In genomic region chr17:21493993-21494392, GRCh38 we compare ENCODE assay signal across 22 cellular contexts.
DNase-seq lines count a peak whose midpoint lies in the region; ATAC-seq, FAIRE-seq and TF ChIP-seq lines count a peak whose summit lies in the region.
"Had no signal": no experiment of that assay in that cellular context is flagged by ENCODE, and none has a peak within 500 bp of the region (broad histone marks: within the 10 kb centered on the region; RNA-seq: fewer than 3 reads in every experiment).

No MANE protein-coding gene starts in this region.

- H3K4me2 ChIP-seq in K562 (ENCODE audit: insufficient read depth, low read length) (no peak overlapping the region), H1 (ENCODE audit: insufficient read depth in 1 of 2, low read depth in 2 of 2, low read length in 2 of 2) (no peak overlapping the region)
- H3K4me2 ChIP-seq: BLaER1 treated with 17β-estradiol and CSF1 and Interleukin-3, amounts not matched to agents 10 nM and 100 nM had no signal

- H2AK5ac ChIP-seq in H1 (ENCODE audit: low read depth, low read length): no peak overlapping the region

- H3K36me3 ChIP-seq in K562 (ENCODE audit: control insufficient read depth, insufficient read depth, low read length) (no peaks in the 10 kb centered on the region), H1 (ENCODE audit: control insufficient read depth in 2 of 4, insufficient read depth in 4 of 4, low read length in 3 of 4) (no peaks in the 10 kb centered on the region), A673 (ENCODE audit: insufficient read depth, low read length, poor library complexity, severe bottlenecking) (no peaks in the 10 kb centered on the region)
- H3K36me3 ChIP-seq: BLaER1 treated with 17β-estradiol and CSF1 and Interleukin-3, amounts not matched to agents 10 nM and 100 nM had no signal

- WGBS in K562 (ENCODE audit: insufficient coverage, low coverage, missing lambda C conversion rate): 19% methylated on average over 7 of the region's 10 CpGs
- 84% methylated on average over 10 of the region's 10 CpGs; no CpG with 5 or more reads in 1 of the 2 experiments for WGBS in H1 (ENCODE audit: extremely low coverage in 1 of 2, insufficient coverage in 1 of 2, insufficient read length in 1 of 2, insufficient replicate concordance in 2 of 2, low coverage in 1 of 2, low lambda C conversion rate in 2 of 2, missing lambda C conversion rate in 1 of 2), 2 experiments

- no peak overlapping the region for H2BK120ac ChIP-seq in H1 (replicated peaks; ENCODE audit: low read depth, low read length)

- TF ChIP-seq POLR2A in K562 (conservative IDR thresholded peaks at IDR 0.05) (no peak), H1 (IDR thresholded peaks at IDR 0.05; ENCODE audit: control extremely low read depth in 1 of 2, low read depth in 2 of 2, low read length in 2 of 2) (no peak)

- H3K4me3 ChIP-seq in K562: no peak overlapping the region
- H3K4me3 ChIP-seq in H1 (ENCODE audit: extremely low read depth in 1 of 4, insufficient read depth in 2 of 4, low read depth in 3 of 4, low read length in 4 of 4): no peak overlapping the region
- no peak overlapping the region for H3K4me3 ChIP-seq in A673 (ENCODE audit: low read depth, low read length, poor library complexity, severe bottlenecking)
- H3K4me3 ChIP-seq: BLaER1 treated with 17β-estradiol and CSF1 and Interleukin-3, amounts not matched to agents 10 nM and 100 nM had no signal

- H4K20me1 ChIP-seq in K562 (replicated peaks; ENCODE audit: control insufficient read depth, insufficient read depth, low read length) (no peaks in the 10 kb centered on the region), H1 (replicated peaks in 1 of 2; ENCODE audit: control insufficient read depth in 1 of 2, insufficient read depth in 2 of 2, low read length in 2 of 2) (no peaks in the 10 kb centered on the region)
- H4K20me1 ChIP-seq: BLaER1 treated with 17β-estradiol and CSF1 and Interleukin-3, amounts not matched to agents 10 nM and 100 nM had no signal

- peaks cover 0 to 21% of the 10 kb centered on the region in 2 experiments; a peak in 2 of 5 replicates for H3K27me3 ChIP-seq in K562 (ENCODE audit: control insufficient read depth in 2 of 2, insufficient read depth in 2 of 2, low read length in 2 of 2)
- no peaks in the 10 kb centered on the region for H3K27me3 ChIP-seq in H1 (replicated peaks in 1 of 4; ENCODE audit: control insufficient read depth in 3 of 4, extremely low read depth in 1 of 4, insufficient read depth in 3 of 4, low read length in 3 of 4)
- peaks cover 4% of the 10 kb centered on the region for H3K27me3 ChIP-seq in A673 (replicated peaks; ENCODE audit: insufficient read depth, low read depth, low read length, poor library complexity)
- H3K27me3 ChIP-seq: BLaER1 treated with 17β-estradiol and CSF1 and Interleukin-3, amounts not matched to agents 10 nM and 100 nM had no signal

- TF ChIP-seq CTCF in K562 (IDR thresholded peaks at IDR 0.05 in 2 of 3, conservative IDR thresholded peaks at IDR 0.05 in 1 of 3; ENCODE audit: insufficient read depth in 2 of 3, low read depth in 1 of 3, low read length in 3 of 3) (no peak), H1 (IDR thresholded peaks at IDR 0.05; ENCODE audit: control extremely low read depth in 1 of 3, insufficient read depth in 1 of 3, low read depth in 1 of 3, low read length in 3 of 3) (no peak), A673 (conservative IDR thresholded peaks at IDR 0.05; ENCODE audit: low read depth, low read length) (no peak)

- H2BK15ac ChIP-seq in H1 (ENCODE audit: low read length): no peak overlapping the region

- CTCF ChIA-PET in K562 (lab: Yijun Ruan, JAX; ENCODE audit: low intra/inter-chr PET ratio): no interaction called here
- CTCF ChIA-PET in H1 (lab: Charles Lee; ENCODE audit: partially characterized antibody): interaction anchor here (3.8 kb wide), 1 partner anchor 19 kb away, joined by 15 read pairs; no protein-coding TSS in a partner anchor
- CTCF ChIA-PET in A673 (lab: Charles Lee): no interaction called here

- no peaks in the 10 kb centered on the region for H3K9me3 ChIP-seq in K562 (replicated peaks; ENCODE audit: control insufficient read depth, insufficient read depth, low read depth, low read length)
- H3K9me3 ChIP-seq in H1 (ENCODE audit: insufficient read depth in 2 of 2, low read depth in 1 of 2, low read length in 1 of 2): no peaks in the 10 kb centered on the region
- no peaks in the 10 kb centered on the region for H3K9me3 ChIP-seq in A673 (ENCODE audit: low read depth, low read length, poor library complexity, severe bottlenecking)
- H3K9me3 ChIP-seq: BLaER1 treated with 17β-estradiol and CSF1 and Interleukin-3, amounts not matched to agents 10 nM and 100 nM; Caco-2 had no signal

- no peak overlapping the region for H3K27ac ChIP-seq in K562 (ENCODE audit: extremely low read depth, low read depth, low read length)
- H3K27ac ChIP-seq in H1 (ENCODE audit: low read depth, low read length): no peak overlapping the region
- no peak overlapping the region for H3K27ac ChIP-seq in A673 (ENCODE audit: low read depth, low read length, poor library complexity, severe bottlenecking)
- H3K27ac ChIP-seq: BLaER1 treated with 17β-estradiol and CSF1 and Interleukin-3, amounts not matched to agents 10 nM and 100 nM; C4-2B had no signal

- H3K9me1 ChIP-seq in K562 (ENCODE audit: control insufficient read depth, insufficient read depth, low read length): no peaks in the 10 kb centered on the region

- no peak overlapping the region for H4K8ac ChIP-seq in H1 (ENCODE audit: extremely low read depth, insufficient read depth, low read length)

- H3K9ac ChIP-seq in K562 (ENCODE audit: insufficient read depth in 1 of 2, low read depth in 2 of 2, low read length in 2 of 2) (no peak overlapping the region), H1 (replicated peaks in 1 of 4; ENCODE audit: extremely low read depth in 1 of 4, low read depth in 3 of 4, low read length in 3 of 4) (no peak overlapping the region)
- H3K9ac ChIP-seq: BLaER1 treated with 17β-estradiol and CSF1 and Interleukin-3, amounts not matched to agents 10 nM and 100 nM had no signal

- no peaks in the 10 kb centered on the region; the same call in 1 of the 2 replicates for H3K23me2 ChIP-seq in H1 (ENCODE audit: low read depth, low read length)

- DNase-seq in K562 (ENCODE audit: extremely low read depth in 1 of 4, low spot score in 3 of 4) (no peak), H1 (ENCODE audit: low read depth in 1 of 2, low spot score in 2 of 2) (no peak), islet precursor cell (peak; percentile 36), A673 (ENCODE audit: low spot score) (no peak), NCI-H2227 treated with DMSO at 0.1 percent for 48 hours (lab: John Stamatoyannopoulos, UW) (no peak)
- DNase-seq in NK-92 treated with Interleukin-12 subunit alpha and Interleukin-12 subunit beta, amount 100 ng/mL, for 24 hours (lab: John Stamatoyannopoulos, UW): no peak
- DNase-seq: 8988T; AML-193; Caco-2; Calu3; CD4-positive, alpha-beta T cell; CD8-positive, alpha-beta T cell; DMS79 treated with DMSO at 0.1 percent for 48 hours; GF-D8 had no signal

- no peak overlapping the region for H3K14ac ChIP-seq in H1 (ENCODE audit: insufficient read length)

- H2AFZ ChIP-seq in K562 (ENCODE audit: low read depth, low read length) (no peak overlapping the region), H1 (ENCODE audit: low read length) (no peak overlapping the region; the same call in 1 of the 2 replicates)

- no peak overlapping the region for H3K4ac ChIP-seq in H1 (replicated peaks; ENCODE audit: insufficient read length, low read depth, low read length)

- no peak overlapping the region for H2BK20ac ChIP-seq in H1 (ENCODE audit: low read length)

- no peak overlapping the region for H2BK5ac ChIP-seq in H1 (ENCODE audit: low read depth, low read length)

- H3K79me1 ChIP-seq in H1 (ENCODE audit: low read depth, low read length): no peaks in the 10 kb centered on the region

- in situ Hi-C loops in K562 (cut with MboI): no loop called here

- H3K79me2 ChIP-seq in K562 (ENCODE audit: control insufficient read depth, insufficient read depth, low read length): no peaks in the 10 kb centered on the region
- no peaks in the 10 kb centered on the region for H3K79me2 ChIP-seq in H1 (ENCODE audit: control insufficient read depth in 1 of 2, insufficient read depth in 2 of 2, low read length in 2 of 2)

- POLR2A ChIA-PET in K562 (lab: Yijun Ruan, JAX): no interaction called here
- POLR2A ChIA-PET in H1 (lab: Charles Lee; ENCODE audit: partially characterized antibody): no interaction called here
- POLR2A ChIA-PET in A673 (lab: Charles Lee; ENCODE audit: low non-redundant PET): no interaction called here

- H3K4me1 ChIP-seq in K562 (replicated peaks in 1 of 2; ENCODE audit: control insufficient read depth in 2 of 2, insufficient read depth in 2 of 2, low read length in 2 of 2) (no peaks in the 10 kb centered on the region; a peak in 1 of 5 replicates), H1 (replicated peaks in 1 of 4; ENCODE audit: control insufficient read depth in 3 of 4, insufficient read depth in 4 of 4, low read length in 3 of 4) (peaks cover 0 to 2% (median 0%) of the 10 kb centered on the region in 4 experiments; a peak in 1 of 7 replicates), A673 (ENCODE audit: insufficient read depth, low read length, poor library complexity, severe bottlenecking) (no peaks in the 10 kb centered on the region)
- H3K4me1 ChIP-seq: BLaER1 treated with 17β-estradiol and CSF1 and Interleukin-3, amounts not matched to agents 10 nM and 100 nM; Caco-2 had no signal

- no peak overlapping the region for H3K56ac ChIP-seq in H1 (replicated peaks; ENCODE audit: insufficient read length, low read depth, low read length)

- BruUV-seq in K562 (replicated peaks; lab: Mats Ljungman, UMichigan): no TSS peak
- no TSS peak for BruUV-seq in A673 (replicated peaks; lab: Mats Ljungman, UMichigan)

- no peak overlapping the region for H4K5ac ChIP-seq in H1 (ENCODE audit: insufficient read length, low read depth, low read length)

- intact Hi-C loops in K562 (cut with micrococcal nuclease) (no loop called here), A673 (cut with micrococcal nuclease; ENCODE audit: unreplicated experiment) (no loop called here)

- H3K23ac ChIP-seq in H1 (ENCODE audit: insufficient read length): no peak overlapping the region

- no peak for TF ChIP-seq RAD21 in K562 (CRISPR knock-in tag; conservative IDR thresholded peaks at IDR 0.05 in 1 of 2, IDR thresholded peaks at IDR 0.05 in 1 of 2)
- TF ChIP-seq RAD21 in H1 (IDR thresholded peaks at IDR 0.05 in 1 of 2, conservative IDR thresholded peaks at IDR 0.05 in 1 of 2; ENCODE audit: low read depth in 2 of 2, low read length in 2 of 2): no peak

- no peak for TF ChIP-seq EP300 in K562 (IDR thresholded peaks at IDR 0.05; ENCODE audit: low read length)
- no peak for TF ChIP-seq EP300 in H1 (IDR thresholded peaks at IDR 0.05; ENCODE audit: borderline replicate concordance in 1 of 2, low read depth in 2 of 2, low read length in 2 of 2)

- H2BK12ac ChIP-seq in H1 (ENCODE audit: low read depth, low read length): 0 out of 2 replicates have a peak overlapping the region, but pooled peaks have one; percentile 68

- FAIRE-seq in K562 (lab: Jason Lieb, UNC) (no peak), H1 (lab: Jason Lieb, UNC) (no peak)
- FAIRE-seq: A204.1, D721Med, G401.6, GM12891, GM19239 had no signal

- peak overlapping the region; percentile 32; the same call in 1 of the 2 replicates for H3K18ac ChIP-seq in H1 (ENCODE audit: extremely low read depth, low read length)

- H4K91ac ChIP-seq in H1 (replicated peaks; ENCODE audit: insufficient read length, low read length): no peak overlapping the region

- ATAC-seq in K562 (no peak), HG02840 (IDR thresholded peaks at IDR 0.05; ENCODE audit: low FRiP score, unreplicated experiment) (no peak)
- ATAC-seq: CD8-positive, alpha-beta T cell had no signal

Comparison
In these comparisons a context has a peak if more than half of its experiments do, and no peak if none do; other contexts are left out.
1. Of the 49 proteins assayed by ChIP-seq in both K562 and H1: peak only in K562: none; only in H1: CEBPB; in both: none; in neither: 47; mixed calls (peak in some experiments, not most) for 1.